ENCODE assay signal across 23 cellular contexts in genomic region chr20:35014537-35014936, GRCh38. TPM values are rescaled to one million over a fixed set of nuclear protein-coding genes. Genes with fewer than 3 reads are reported as not detected.
DNase-seq lines count a peak whose midpoint lies in the region; ATAC-seq and TF ChIP-seq lines count a peak whose summit lies in the region.
"Had no signal": no experiment of that assay in that cellular context is flagged by ENCODE, and none has a peak within 500 bp of the region (broad histone marks: within the 10 kb centered on the region; RNA-seq: fewer than 3 reads in every experiment).

No MANE protein-coding gene starts in this region.

- H3K4me1 Mint-ChIP-seq in stimulated activated naive CD8-positive, alpha-beta T cell treated with anti-CD3 and anti-CD28 coated beads, Interleukin-15, Interleukin-2, amounts not matched to agents 100 ng/mL and 50 ng/mL, for 24 hours (ENCODE audit: low read depth) = no peaks in the 10 kb centered on the region
- H3K4me1 Mint-ChIP-seq in endothelial cell (ENCODE audit: unreplicated experiment) = peaks cover 3% of the 10 kb centered on the region
- H3K4me1 Mint-ChIP-seq in osteocyte (ENCODE audit: unreplicated experiment) = peaks cover 8% of the 10 kb centered on the region
- H3K4me1 Mint-ChIP-seq: stimulated activated naive CD8-positive, alpha-beta T cell treated with anti-CD3 and anti-CD28 coated beads, Interleukin-15, amount 100 ng/mL, for 72 hours had no signal

- H3K27me3 Mint-ChIP-seq in stimulated activated naive CD8-positive, alpha-beta T cell treated with anti-CD3 and anti-CD28 coated beads, Interleukin-15, Interleukin-2, amounts not matched to agents 100 ng/mL and 50 ng/mL, for 24 hours = no peaks in the 10 kb centered on the region
- peaks cover 4% of the 10 kb centered on the region for H3K27me3 Mint-ChIP-seq in endothelial cell (ENCODE audit: unreplicated experiment)
- no peaks in the 10 kb centered on the region for H3K27me3 Mint-ChIP-seq in osteocyte (ENCODE audit: unreplicated experiment)
- H3K27me3 Mint-ChIP-seq: stimulated activated naive CD8-positive, alpha-beta T cell treated with anti-CD3 and anti-CD28 coated beads, Interleukin-15, amount 100 ng/mL, for 72 hours had no signal

- H3K27ac Mint-ChIP-seq in stimulated activated naive CD8-positive, alpha-beta T cell treated with anti-CD3 and anti-CD28 coated beads, Interleukin-15, Interleukin-2, amounts not matched to agents 100 ng/mL and 50 ng/mL, for 24 hours = peak overlapping the region; percentile 49
- H3K27ac Mint-ChIP-seq in endothelial cell (ENCODE audit: unreplicated experiment) (no peak overlapping the region), osteocyte (ENCODE audit: unreplicated experiment) (peak overlapping the region; percentile 28)

- no peak overlapping the region for H3K4me3 ChIP-seq in suprapubic skin
- H3K4me3 ChIP-seq: smooth muscle cell, upper lobe of left lung had no signal

- no peak for ATAC-seq in stimulated activated naive CD8-positive, alpha-beta T cell treated with anti-CD3 and anti-CD28 coated beads, Interleukin-15, Interleukin-2, amounts not matched to agents 100 U/mL and 50 U/mL, for 24 hours
- ATAC-seq: stimulated activated naive CD8-positive, alpha-beta T cell treated with anti-CD3 and anti-CD28 coated beads, Interleukin-15, amount 100 ng/mL, for 72 hours had no signal

- WGBS in suprapubic skin = 89% methylated on average over 5 of the region's 5 CpGs

- H3K27me3 ChIP-seq in suprapubic skin = no peaks in the 10 kb centered on the region
- H3K27me3 ChIP-seq: upper lobe of left lung had no signal

- TF ChIP-seq POLR2A in suprapubic skin (IDR thresholded peaks at IDR 0.05) = no peak

- no peak for DNase-seq in stimulated activated naive CD8-positive, alpha-beta T cell treated with anti-CD3 and anti-CD28 coated beads, Interleukin-15, Interleukin-2, amounts not matched to agents 100 U/mL and 50 U/mL, for 24 hours
- DNase-seq in endothelial cell (ENCODE audit: low spot score) = no peak
- DNase-seq in osteocyte (ENCODE audit: extremely low spot score, unreplicated experiment) = peak; percentile 40
- no peak for DNase-seq in suprapubic skin (ENCODE audit: low spot score in 2 of 2)
- no peak for DNase-seq in activated CD4-positive, alpha-beta T cell treated with anti-CD3 and anti-CD28 coated beads for 1 hour
- DNase-seq in midbrain (lab: John Stamatoyannopoulos, UW) = no peak
- DNase-seq: activated CD4-positive, alpha-beta T cell treated with anti-CD3 and anti-CD28 coated beads, Interleukin-2, amount 50 U/mL, for 4 hours; activated naive CD4-positive, alpha-beta T cell treated with Interleukin-2 at 50 U/mL for 16 hours; C1 segment of cervical spinal cord; dermis blood vessel endothelial cell; IMR-90; left cardiac atrium; NCI-H1417 treated with DMSO at 0.1 percent for 48 hours; NCI-H510A; NK-92 treated with Interleukin-12 subunit alpha and Interleukin-12 subunit beta, amount 100 ng/mL, for 24 hours; stimulated activated CD4-positive, alpha-beta T cell treated with anti-CD3 and anti-CD28 coated beads, Interleukin-4, amount 100 ng/mL, for 1 hour; stimulated activated naive CD8-positive, alpha-beta T cell treated with anti-CD3 and anti-CD28 coated beads, Interleukin-15, amount 100 ng/mL, for 72 hours; upper lobe of left lung had no signal

- peaks cover 86% of the 10 kb centered on the region for H3K36me3 ChIP-seq in suprapubic skin

- no peak overlapping the region for H3K27ac ChIP-seq in suprapubic skin
- H3K27ac ChIP-seq: VCaP had no signal

- peaks cover 2% of the 10 kb centered on the region for H3K4me1 ChIP-seq in suprapubic skin

- H3K36me3 Mint-ChIP-seq in stimulated activated naive CD8-positive, alpha-beta T cell treated with anti-CD3 and anti-CD28 coated beads, Interleukin-15, Interleukin-2, amounts not matched to agents 100 ng/mL and 50 ng/mL, for 24 hours (ENCODE audit: low read depth) = peaks cover 61% of the 10 kb centered on the region
- H3K36me3 Mint-ChIP-seq in endothelial cell (ENCODE audit: low read depth, unreplicated experiment) (peaks cover 34% of the 10 kb centered on the region), osteocyte (ENCODE audit: unreplicated experiment) (peaks cover 54% of the 10 kb centered on the region)

- no peak for TF ChIP-seq EP300 in suprapubic skin (IDR thresholded peaks at IDR 0.05)

- H3K9me3 Mint-ChIP-seq in stimulated activated naive CD8-positive, alpha-beta T cell treated with anti-CD3 and anti-CD28 coated beads, Interleukin-15, Interleukin-2, amounts not matched to agents 100 ng/mL and 50 ng/mL, for 24 hours = no peaks in the 10 kb centered on the region
- H3K9me3 Mint-ChIP-seq in endothelial cell (ENCODE audit: unreplicated experiment) (no peaks in the 10 kb centered on the region), osteocyte (ENCODE audit: unreplicated experiment) (no peaks in the 10 kb centered on the region)
- H3K9me3 Mint-ChIP-seq: stimulated activated naive CD8-positive, alpha-beta T cell treated with anti-CD3 and anti-CD28 coated beads, Interleukin-15, amount 100 ng/mL, for 72 hours had no signal

- H3K9me3 ChIP-seq in suprapubic skin = no peaks in the 10 kb centered on the region
- H3K9me3 ChIP-seq: upper lobe of left lung had no signal

- H3K4me3 Mint-ChIP-seq in stimulated activated naive CD8-positive, alpha-beta T cell treated with anti-CD3 and anti-CD28 coated beads, Interleukin-15, Interleukin-2, amounts not matched to agents 100 ng/mL and 50 ng/mL, for 24 hours = no peak overlapping the region
- peak overlapping the region; percentile 63 for H3K4me3 Mint-ChIP-seq in endothelial cell (ENCODE audit: unreplicated experiment)
- no peak overlapping the region for H3K4me3 Mint-ChIP-seq in osteocyte (ENCODE audit: unreplicated experiment)
- H3K4me3 Mint-ChIP-seq: stimulated activated naive CD8-positive, alpha-beta T cell treated with anti-CD3 and anti-CD28 coated beads, Interleukin-15, amount 100 ng/mL, for 72 hours had no signal

- TF ChIP-seq CTCF in endothelial cell (IDR thresholded peaks at IDR 0.05; ENCODE audit: unreplicated experiment) (no peak), osteocyte (IDR thresholded peaks at IDR 0.05) (no peak), suprapubic skin (IDR thresholded peaks at IDR 0.05) (no peak)

RNA-seq across cellular contexts. Expression of gene MYH7B, which starts 58.9 kb away (rescaled TPM):
- total RNA-seq in endothelial cell (ENCODE audit: unreplicated experiment) = 0.51 TPM
- 0.18 and 0.86 TPM in 2 replicates for total RNA-seq in osteocyte
- under 1 TPM in 3 of 4 donors, not detected in 1; 0.18 to 0.97 (median 0.30) TPM for total RNA-seq in suprapubic skin
- total RNA-seq: endothelial cell of umbilical vein, H4, IMR-90, smooth muscle cell had no signal

RNA-seq across cellular contexts. Expression of gene GSS, which starts 58.9 kb away (rescaled TPM):
- total RNA-seq in endothelial cell (ENCODE audit: unreplicated experiment) (48.3 TPM), osteocyte (36.0 and 37.2 TPM in 2 replicates), suprapubic skin (10 to 100 TPM; 56.5 to 86.7 (median 75.2) TPM)
